In the genomic region with DNA sequence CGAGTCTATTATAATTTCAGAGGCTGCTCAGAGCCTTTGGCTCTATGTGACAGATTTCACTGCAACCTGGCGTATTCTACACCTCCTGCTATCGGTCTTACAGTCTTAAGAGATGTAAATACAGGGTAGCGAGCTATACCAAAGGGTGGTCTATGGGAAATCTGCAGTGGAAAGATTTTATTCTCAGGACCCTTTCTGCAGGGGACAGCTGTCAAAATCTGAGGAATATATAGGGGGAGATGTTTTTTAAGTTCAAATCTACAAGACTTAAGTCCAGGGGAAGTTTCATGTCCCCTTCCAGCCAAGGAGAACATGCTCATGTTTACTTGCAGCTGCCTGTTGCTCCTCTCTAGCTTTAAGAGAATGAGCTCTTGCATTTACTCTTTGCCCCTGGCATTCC, we compare ENCODE assay signal across 21 cellular contexts.
DNase-seq lines count a peak whose midpoint lies in the region; ATAC-seq, FAIRE-seq and TF ChIP-seq lines count a peak whose summit lies in the region.
"Had no signal": no experiment of that assay in that cellular context is flagged by ENCODE, and none has a peak within 500 bp of the region (broad histone marks: within the 10 kb centered on the region; RNA-seq: fewer than 3 reads in every experiment).

No MANE protein-coding gene starts in this region.

- intact Hi-C loops in activated CD4-positive, alpha-beta T cell treated with anti-CD3 and anti-CD28 coated beads, Interleukin-2, amount 10 ng/mL, durations not matched to agents 24 days and 14 days (cut with micrococcal nuclease) = no loop called here
- intact Hi-C loops in K562 (cut with micrococcal nuclease) = no loop called here
- intact Hi-C loops in sigmoid colon (cut with DNase I) = no loop called here

- H3K27ac ChIP-seq in K562 (ENCODE audit: extremely low read depth, low read depth, low read length) (peak overlapping the region; percentile 19; the same call in 1 of the 3 replicates), sigmoid colon (peak overlapping the region in 3 of 4 donors; percentile 61 to 96 (median 94))

- CTCF ChIA-PET in K562 (lab: Yijun Ruan, JAX; ENCODE audit: low intra/inter-chr PET ratio) = no interaction called here

- peaks cover 5% of the 10 kb centered on the region for H3K36me3 ChIP-seq in K562 (ENCODE audit: control insufficient read depth, insufficient read depth, low read length)
- H3K36me3 ChIP-seq in sigmoid colon = peaks cover 0 to 2% (median 0%) of the 10 kb centered on the region in 4 donors
- H3K36me3 ChIP-seq: tibial nerve had no signal

- no peaks in the 10 kb centered on the region for H3K27me3 Mint-ChIP-seq in activated CD4-positive, alpha-beta T cell treated with anti-CD3 and anti-CD28 coated beads, Interleukin-2, amount 10 ng/mL, durations not matched to agents 24 days and 14 days
- peaks cover 3% of the 10 kb centered on the region for H3K27me3 Mint-ChIP-seq in HFFc6 (ENCODE audit: insufficient read depth)
- H3K27me3 Mint-ChIP-seq: CD4-positive, alpha-beta memory T cell had no signal

- no peak for DNase-seq in activated CD4-positive, alpha-beta T cell treated with anti-CD3 and anti-CD28 coated beads, Interleukin-2, amount 10 ng/mL, durations not matched to agents 24 days and 14 days
- no peak for DNase-seq in activated CD4-positive, alpha-beta T cell treated with anti-CD3 and anti-CD28 coated beads, Interleukin-2, amount 50 U/mL, for 48 hours
- DNase-seq in HFFc6 (no peak), K562 (ENCODE audit: extremely low read depth in 1 of 4, low spot score in 3 of 4) (no peak), sigmoid colon (no peak), NCI-H774 (lab: John Stamatoyannopoulos, UW) (no peak), NK-92 (lab: John Stamatoyannopoulos, UW; ENCODE audit: unreplicated experiment) (no peak)
- DNase-seq: activated CD4-positive, CD25-positive, alpha-beta regulatory T cell; amygdala; CD4-positive, alpha-beta memory T cell; glutamatergic neuron; GOT3; MG63; NCI-H2029 treated with DMSO at 0.1 percent for 48 hours; NCI-H524; right cardiac atrium; stimulated activated CD4-positive, alpha-beta T cell treated with anti-CD3 and anti-CD28 coated beads, Interleukin-1b, Interleukin-23, amount 100 ng/mL, for 48 hours had no signal

- H3K4me3 ChIP-seq in K562 (no peak overlapping the region), sigmoid colon (no peak overlapping the region)
- H3K4me3 ChIP-seq: MG63, tibial nerve had no signal

- in situ Hi-C loops in K562 (cut with MboI) = no loop called here

- peak overlapping the region; percentile 52 for H3K4me3 Mint-ChIP-seq in activated CD4-positive, alpha-beta T cell treated with anti-CD3 and anti-CD28 coated beads, Interleukin-2, amount 10 ng/mL, durations not matched to agents 24 days and 14 days
- H3K4me3 Mint-ChIP-seq in HFFc6 = peak overlapping the region; percentile 69
- H3K4me3 Mint-ChIP-seq: CD4-positive, alpha-beta memory T cell; memory B cell had no signal

- no TSS peak for BruUV-seq in K562 (replicated peaks; lab: Mats Ljungman, UMichigan)

- H3K27me3 ChIP-seq in K562 (ENCODE audit: control insufficient read depth in 2 of 2, insufficient read depth in 2 of 2, low read length in 2 of 2) = no peaks in the 10 kb centered on the region
- H3K27me3 ChIP-seq in sigmoid colon = no peaks in the 10 kb centered on the region
- H3K27me3 ChIP-seq: MG63, tibial nerve had no signal

- peak overlapping the region in 1 of 2 experiments; percentile 10; a peak in 1 of 4 replicates for H3K9ac ChIP-seq in K562 (ENCODE audit: insufficient read depth in 1 of 2, low read depth in 2 of 2, low read length in 2 of 2)

- TF ChIP-seq CTCF in HFFc6 (IDR thresholded peaks at IDR 0.05) (no peak), K562 (IDR thresholded peaks at IDR 0.05 in 2 of 3, conservative IDR thresholded peaks at IDR 0.05 in 1 of 3; ENCODE audit: insufficient read depth in 2 of 3, low read depth in 1 of 3, low read length in 3 of 3) (no peak), sigmoid colon (IDR thresholded peaks at IDR 0.05) (no peak)

- H2AFZ ChIP-seq in K562 (ENCODE audit: low read depth, low read length) = no peak overlapping the region

- peaks cover 56% of the 10 kb centered on the region for H3K36me3 Mint-ChIP-seq in activated CD4-positive, alpha-beta T cell treated with anti-CD3 and anti-CD28 coated beads, Interleukin-2, amount 10 ng/mL, durations not matched to agents 24 days and 14 days (ENCODE audit: low read depth)
- H3K36me3 Mint-ChIP-seq in HFFc6 (ENCODE audit: low read depth) = peaks cover 56% of the 10 kb centered on the region
- H3K36me3 Mint-ChIP-seq: memory B cell had no signal

- TF ChIP-seq POLR2A in K562 (conservative IDR thresholded peaks at IDR 0.05) (no peak), sigmoid colon (IDR thresholded peaks at IDR 0.05) (no peak)

- H4K20me1 ChIP-seq in K562 (replicated peaks; ENCODE audit: control insufficient read depth, insufficient read depth, low read length) = no peaks in the 10 kb centered on the region

- FAIRE-seq in K562 (lab: Jason Lieb, UNC) = no peak
- FAIRE-seq: colon had no signal

- 59% methylated on average over 4 of the region's 4 CpGs for WGBS in K562 (ENCODE audit: insufficient coverage, low coverage, missing lambda C conversion rate)
- 90% methylated on average over 4 of the region's 4 CpGs for WGBS in sigmoid colon, 2 donors

- ATAC-seq in K562 (no peak), GM21390 (IDR thresholded peaks at IDR 0.05; ENCODE audit: unreplicated experiment) (no peak)
- ATAC-seq: right cardiac atrium had no signal

- TF ChIP-seq RAD21 in K562 (CRISPR knock-in tag; conservative IDR thresholded peaks at IDR 0.05 in 1 of 2, IDR thresholded peaks at IDR 0.05 in 1 of 2) = no peak

- H3K9me3 ChIP-seq in K562 (replicated peaks; ENCODE audit: control insufficient read depth, insufficient read depth, low read depth, low read length) (no peaks in the 10 kb centered on the region), sigmoid colon (no peaks in the 10 kb centered on the region)
- H3K9me3 ChIP-seq: MG63, tibial nerve had no signal

- H3K9me1 ChIP-seq in K562 (ENCODE audit: control insufficient read depth, insufficient read depth, low read length) = no peaks in the 10 kb centered on the region

- H3K9me3 Mint-ChIP-seq in activated CD4-positive, alpha-beta T cell treated with anti-CD3 and anti-CD28 coated beads, Interleukin-2, amount 10 ng/mL, durations not matched to agents 24 days and 14 days = peaks cover 3% of the 10 kb centered on the region
- no peaks in the 10 kb centered on the region for H3K9me3 Mint-ChIP-seq in HFFc6
- H3K9me3 Mint-ChIP-seq: memory B cell had no signal

- peak overlapping the region; percentile 88 for H3K27ac Mint-ChIP-seq in activated CD4-positive, alpha-beta T cell treated with anti-CD3 and anti-CD28 coated beads, Interleukin-2, amount 10 ng/mL, durations not matched to agents 24 days and 14 days
- H3K27ac Mint-ChIP-seq in HFFc6 = peak overlapping the region; percentile 87
- H3K27ac Mint-ChIP-seq: memory B cell had no signal

- no peak overlapping the region for H3K4me2 ChIP-seq in K562 (ENCODE audit: insufficient read depth, low read length)

- TF ChIP-seq EP300 in K562 (IDR thresholded peaks at IDR 0.05; ENCODE audit: low read length) (no peak), sigmoid colon (IDR thresholded peaks at IDR 0.05) (no peak)

- peaks cover 12 to 50% of the 10 kb centered on the region in 2 experiments for H3K4me1 ChIP-seq in K562 (replicated peaks in 1 of 2; ENCODE audit: control insufficient read depth in 2 of 2, insufficient read depth in 2 of 2, low read length in 2 of 2)
- peaks cover 0 to 47% (median 37%) of the 10 kb centered on the region in 4 donors for H3K4me1 ChIP-seq in sigmoid colon

- peaks cover 24% of the 10 kb centered on the region; the same call in 2 of the 3 replicates for H3K79me2 ChIP-seq in K562 (ENCODE audit: control insufficient read depth, insufficient read depth, low read length)

- POLR2A ChIA-PET in K562 (lab: Yijun Ruan, JAX) = interaction anchor here (1.0 to 2.5 kb wide), 5 partner anchors 10 to 16 kb away, joined by 5 to 8 read pairs (median 7); no protein-coding TSS in a partner anchor

- H3K4me1 Mint-ChIP-seq in activated CD4-positive, alpha-beta T cell treated with anti-CD3 and anti-CD28 coated beads, Interleukin-2, amount 10 ng/mL, durations not matched to agents 24 days and 14 days = peaks cover 67% of the 10 kb centered on the region
- H3K4me1 Mint-ChIP-seq in HFFc6 (ENCODE audit: low read depth) = peaks cover 96% of the 10 kb centered on the region
- H3K4me1 Mint-ChIP-seq: memory B cell had no signal

TF ChIP-seq in K562, 482 proteins besides CTCF, POLR2A, EP300 and RAD21 (continues in another document):
- TF ChIP-seq TEAD1 (CRISPR knock-in tag; IDR thresholded peaks at IDR 0.05) = no peak
- TF ChIP-seq, protein P1, sequence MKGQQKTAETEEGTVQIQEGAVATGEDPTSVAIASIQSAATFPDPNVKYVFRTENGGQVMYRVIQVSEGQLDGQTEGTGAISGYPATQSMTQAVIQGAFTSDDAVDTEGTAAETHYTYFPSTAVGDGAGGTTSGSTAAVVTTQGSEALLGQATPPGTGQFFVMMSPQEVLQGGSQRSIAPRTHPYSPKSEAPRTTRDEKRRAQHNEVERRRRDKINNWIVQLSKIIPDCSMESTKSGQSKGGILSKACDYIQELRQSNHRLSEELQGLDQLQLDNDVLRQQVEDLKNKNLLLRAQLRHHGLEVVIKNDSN (CRISPR knock-in tag; IDR thresholded peaks at IDR 0.05) = no peak
- TF ChIP-seq HCFC1 (IDR thresholded peaks at IDR 0.05; ENCODE audit: low read depth, low read length) = no peak
- TF ChIP-seq ZNF24 (IDR thresholded peaks at IDR 0.05) = no peak
- TF ChIP-seq, protein P2, sequence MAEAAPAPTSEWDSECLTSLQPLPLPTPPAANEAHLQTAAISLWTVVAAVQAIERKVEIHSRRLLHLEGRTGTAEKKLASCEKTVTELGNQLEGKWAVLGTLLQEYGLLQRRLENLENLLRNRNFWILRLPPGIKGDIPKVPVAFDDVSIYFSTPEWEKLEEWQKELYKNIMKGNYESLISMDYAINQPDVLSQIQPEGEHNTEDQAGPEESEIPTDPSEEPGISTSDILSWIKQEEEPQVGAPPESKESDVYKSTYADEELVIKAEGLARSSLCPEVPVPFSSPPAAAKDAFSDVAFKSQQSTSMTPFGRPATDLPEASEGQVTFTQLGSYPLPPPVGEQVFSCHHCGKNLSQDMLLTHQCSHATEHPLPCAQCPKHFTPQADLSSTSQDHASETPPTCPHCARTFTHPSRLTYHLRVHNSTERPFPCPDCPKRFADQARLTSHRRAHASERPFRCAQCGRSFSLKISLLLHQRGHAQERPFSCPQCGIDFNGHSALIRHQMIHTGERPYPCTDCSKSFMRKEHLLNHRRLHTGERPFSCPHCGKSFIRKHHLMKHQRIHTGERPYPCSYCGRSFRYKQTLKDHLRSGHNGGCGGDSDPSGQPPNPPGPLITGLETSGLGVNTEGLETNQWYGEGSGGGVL (CRISPR knock-in tag; IDR thresholded peaks at IDR 0.05) = no peak
- no peak for TF ChIP-seq DMBX1 (CRISPR knock-in tag; IDR thresholded peaks at IDR 0.05; ENCODE audit: borderline replicate concordance)
- TF ChIP-seq STAT5B (CRISPR knock-in tag; IDR thresholded peaks at IDR 0.05) = no peak
